ENCODE assay signal across 1 cellular context in the genomic region with DNA sequence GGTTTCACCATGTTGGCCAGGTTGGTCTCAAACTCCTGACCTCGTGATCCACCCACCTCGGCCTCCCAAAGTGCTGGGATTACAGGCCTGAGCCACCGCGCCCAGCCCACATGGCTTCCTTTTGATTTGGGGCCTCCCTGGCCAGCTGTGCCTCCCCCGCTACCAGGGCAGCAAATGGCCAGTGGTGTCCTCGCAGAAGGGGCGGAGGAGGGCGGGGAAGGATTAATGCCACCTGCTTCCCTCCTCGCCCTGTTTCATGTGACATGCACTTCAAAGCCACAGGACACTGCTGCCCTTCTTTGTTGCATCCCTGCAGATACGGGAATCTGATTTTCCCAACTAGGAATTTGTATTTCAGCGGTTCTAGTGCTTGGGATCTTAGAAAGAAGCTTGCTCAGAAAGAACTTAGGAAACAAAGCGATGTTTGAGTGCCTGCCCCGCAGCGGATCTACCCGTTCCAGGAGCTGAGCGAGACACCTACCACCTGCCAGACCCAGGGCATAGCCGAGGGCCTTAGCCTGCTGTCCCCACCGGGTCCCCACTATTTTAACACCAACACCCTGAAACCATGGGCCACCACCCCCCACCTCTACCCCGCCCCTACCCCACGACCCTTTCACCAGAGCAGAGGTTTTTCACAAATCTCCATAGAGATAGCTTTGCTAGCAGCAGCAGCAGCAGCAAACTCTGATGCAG.
TF ChIP-seq lines count a peak whose summit lies in the region.

No MANE protein-coding gene starts in this region.

TF ChIP-seq in IMR-90, 13 proteins besides CTCF, POLR2A, EP300 and RAD21:
- no peak for TF ChIP-seq NFE2L2 (IDR thresholded peaks at IDR 0.05; ENCODE audit: low read depth, low read length)
- TF ChIP-seq BHLHE40 (IDR thresholded peaks at IDR 0.05; ENCODE audit: low read depth, low read length), result no peak
- no peak for TF ChIP-seq RFX5 (IDR thresholded peaks at IDR 0.05; ENCODE audit: low read depth, low read length)
- TF ChIP-seq RCOR1 (IDR thresholded peaks at IDR 0.05; ENCODE audit: insufficient replicate concordance, low read length), result no peak
- TF ChIP-seq MAFK (IDR thresholded peaks at IDR 0.05; ENCODE audit: low read depth, low read length), result no peak
- no peak for TF ChIP-seq CEBPB (IDR thresholded peaks at IDR 0.05; ENCODE audit: low read depth, low read length)
- TF ChIP-seq CHD1 (IDR thresholded peaks at IDR 0.05; ENCODE audit: low read depth, low read length), result no peak
- TF ChIP-seq FOS (IDR thresholded peaks at IDR 0.05; ENCODE audit: low read depth, low read length), result no peak
- TF ChIP-seq, protein P1, sequence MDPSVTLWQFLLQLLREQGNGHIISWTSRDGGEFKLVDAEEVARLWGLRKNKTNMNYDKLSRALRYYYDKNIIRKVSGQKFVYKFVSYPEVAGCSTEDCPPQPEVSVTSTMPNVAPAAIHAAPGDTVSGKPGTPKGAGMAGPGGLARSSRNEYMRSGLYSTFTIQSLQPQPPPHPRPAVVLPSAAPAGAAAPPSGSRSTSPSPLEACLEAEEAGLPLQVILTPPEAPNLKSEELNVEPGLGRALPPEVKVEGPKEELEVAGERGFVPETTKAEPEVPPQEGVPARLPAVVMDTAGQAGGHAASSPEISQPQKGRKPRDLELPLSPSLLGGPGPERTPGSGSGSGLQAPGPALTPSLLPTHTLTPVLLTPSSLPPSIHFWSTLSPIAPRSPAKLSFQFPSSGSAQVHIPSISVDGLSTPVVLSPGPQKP (IDR thresholded peaks at IDR 0.05; ENCODE audit: borderline replicate concordance, low read depth, low read length), result no peak
- TF ChIP-seq SMC3 (IDR thresholded peaks at IDR 0.05; ENCODE audit: low read depth, low read length), result no peak
- no peak for TF ChIP-seq MAZ (IDR thresholded peaks at IDR 0.05; ENCODE audit: borderline replicate concordance, low read depth, low read length)
- no peak for TF ChIP-seq USF2 (IDR thresholded peaks at IDR 0.05; ENCODE audit: low read depth, low read length)
- TF ChIP-seq MXI1 (IDR thresholded peaks at IDR 0.05; ENCODE audit: borderline replicate concordance, low read depth, low read length), result no peak
TF ChIP-seq in IMR-90: peak in this region for 0.
